ENCODE assay signal across 21 cellular contexts in genomic region chr4:78370625-78371372, GRCh38.
DNase-seq lines count a peak whose midpoint lies in the region; ATAC-seq and TF ChIP-seq lines count a peak whose summit lies in the region.
"Had no signal": no experiment of that assay in that cellular context is flagged by ENCODE, and none has a peak within 500 bp of the region (broad histone marks: within the 10 kb centered on the region; RNA-seq: fewer than 3 reads in every experiment).

No MANE protein-coding gene starts in this region.

- H3K27me3 ChIP-seq in mammary epithelial cell (ENCODE audit: insufficient read depth, low read length) (no peaks in the 10 kb centered on the region), suprapubic skin (no peaks in the 10 kb centered on the region)
- H3K27me3 ChIP-seq: BLaER1 treated with 17β-estradiol and CSF1 and Interleukin-3, amounts not matched to agents 10 nM and 100 nM; heart left ventricle had no signal

- no peaks in the 10 kb centered on the region for H3K9me3 ChIP-seq in mammary epithelial cell (replicated peaks; ENCODE audit: insufficient read depth, low read length)
- H3K9me3 ChIP-seq in suprapubic skin = no peaks in the 10 kb centered on the region
- H3K9me3 ChIP-seq: BLaER1 treated with 17β-estradiol and CSF1 and Interleukin-3, amounts not matched to agents 10 nM and 100 nM; heart left ventricle had no signal

- ATAC-seq in left colon = peak; percentile 64
- no peak for ATAC-seq in HG03342 (IDR thresholded peaks at IDR 0.05; ENCODE audit: unreplicated experiment)
- ATAC-seq: heart left ventricle; K562; stimulated activated effector memory CD8-positive, alpha-beta T cell treated with anti-CD3 and anti-CD28 coated beads, Interleukin-12 subunit alpha, Interleukin-12 subunit beta, amount 100 ng/mL, for 72 hours; T-helper 17 cell had no signal

- no peak for TF ChIP-seq POLR2A in suprapubic skin (IDR thresholded peaks at IDR 0.05)

- H3K36me3 ChIP-seq in mammary epithelial cell (ENCODE audit: insufficient read depth, low read length) = no peaks in the 10 kb centered on the region
- H3K36me3 ChIP-seq in suprapubic skin = no peaks in the 10 kb centered on the region
- H3K36me3 ChIP-seq: BLaER1 treated with 17β-estradiol and CSF1 and Interleukin-3, amounts not matched to agents 10 nM and 100 nM; heart left ventricle had no signal

- in situ Hi-C loops in mammary epithelial cell (cut with MboI; ENCODE audit: low sequenced_read_pairs in 2 of 2) = no loop called here

- peak overlapping the region; percentile 37 for H3K4me3 Mint-ChIP-seq in type B pancreatic cell
- H3K4me3 Mint-ChIP-seq: activated B cell treated with CpG ODN at 0.5 μM for 24 hours; stimulated activated effector memory CD8-positive, alpha-beta T cell treated with anti-CD3 and anti-CD28 coated beads, Interleukin-12 subunit alpha, Interleukin-12 subunit beta, amount 100 ng/mL, for 72 hours; T-helper 17 cell had no signal

- TF ChIP-seq CTCF in mammary epithelial cell (conservative IDR thresholded peaks at IDR 0.05 in 1 of 2, IDR thresholded peaks at IDR 0.05 in 1 of 2; ENCODE audit: extremely low read depth in 1 of 2, insufficient read depth in 1 of 2, low read depth in 1 of 2, low read length in 2 of 2) (no peak), type B pancreatic cell (conservative IDR thresholded peaks at IDR 0.05) (no peak), suprapubic skin (IDR thresholded peaks at IDR 0.05) (no peak)

- H3K27me3 Mint-ChIP-seq in type B pancreatic cell = no peaks in the 10 kb centered on the region
- H3K27me3 Mint-ChIP-seq: activated B cell treated with CpG ODN at 0.5 μM for 24 hours had no signal

- H3K9ac ChIP-seq in mammary epithelial cell (ENCODE audit: insufficient read depth, low read length) = no peak overlapping the region
- H3K9ac ChIP-seq: BLaER1 treated with 17β-estradiol and CSF1 and Interleukin-3, amounts not matched to agents 10 nM and 100 nM had no signal

- DNase-seq in SIG-M5 treated with dmso at 0.1 percent for 504 hours (lab: John Stamatoyannopoulos, UW; ENCODE audit: unreplicated experiment) (peak; percentile 46), SIG-M5 (lab: John Stamatoyannopoulos, UW) (no peak), mammary epithelial cell (peak; percentile 19), left colon (no peak), type B pancreatic cell (ENCODE audit: extremely low spot score, unreplicated experiment) (no peak), suprapubic skin (ENCODE audit: low spot score in 2 of 2) (no peak), NCI-H2081 treated with DMSO at 0.1 percent for 48 hours (lab: John Stamatoyannopoulos, UW) (no peak)
- DNase-seq: 8988T; activated B cell treated with CpG ODN at 0.5 μM for 24 hours; GOT3; heart left ventricle; NCI-H1048; NCI-H2107; NCI-H524 treated with DMSO at 0.1 percent for 48 hours; SHP77 treated with DMSO at 0.1 percent for 48 hours; stimulated activated CD4-positive, alpha-beta T cell treated with anti-CD3 and anti-CD28 coated beads, Interleukin-15, amount 100 ng/mL, for 24 hours; T-helper 17 cell had no signal

- TF ChIP-seq EP300 in suprapubic skin (IDR thresholded peaks at IDR 0.05) = no peak

- no peaks in the 10 kb centered on the region for H4K20me1 ChIP-seq in mammary epithelial cell (ENCODE audit: insufficient read depth, low read length)
- H4K20me1 ChIP-seq: BLaER1 treated with 17β-estradiol and CSF1 and Interleukin-3, amounts not matched to agents 10 nM and 100 nM had no signal

- H3K4me1 ChIP-seq in mammary epithelial cell (ENCODE audit: insufficient read depth, low read length) = no peaks in the 10 kb centered on the region
- H3K4me1 ChIP-seq in suprapubic skin = peaks cover 18% of the 10 kb centered on the region
- H3K4me1 ChIP-seq: BLaER1 treated with 17β-estradiol and CSF1 and Interleukin-3, amounts not matched to agents 10 nM and 100 nM; heart left ventricle had no signal

- no peak overlapping the region for H3K4me2 ChIP-seq in mammary epithelial cell (ENCODE audit: insufficient read depth, low read depth, low read length)
- H3K4me2 ChIP-seq: BLaER1 treated with 17β-estradiol and CSF1 and Interleukin-3, amounts not matched to agents 10 nM and 100 nM had no signal

- H3K4me3 ChIP-seq in mammary epithelial cell (replicated peaks in 1 of 3; ENCODE audit: insufficient read depth in 1 of 3, low read depth in 2 of 3, low read length in 3 of 3) (no peak overlapping the region), suprapubic skin (no peak overlapping the region)
- H3K4me3 ChIP-seq: BLaER1 treated with 17β-estradiol and CSF1 and Interleukin-3, amounts not matched to agents 10 nM and 100 nM; heart left ventricle; K562 had no signal

- intact Hi-C loops in mammary epithelial cell (cut with micrococcal nuclease) (no loop called here), left colon (cut with DNase I, micrococcal nuclease) (no loop called here)

- peaks cover 39% of the 10 kb centered on the region for H3K4me1 Mint-ChIP-seq in type B pancreatic cell (ENCODE audit: unreplicated experiment)
- H3K4me1 Mint-ChIP-seq: activated B cell treated with CpG ODN at 0.5 μM for 24 hours; stimulated activated effector memory CD8-positive, alpha-beta T cell treated with anti-CD3 and anti-CD28 coated beads, Interleukin-12 subunit alpha, Interleukin-12 subunit beta, amount 100 ng/mL, for 72 hours; T-helper 17 cell had no signal

- H2AFZ ChIP-seq in mammary epithelial cell (ENCODE audit: low read depth, low read length) = no peak overlapping the region

- no peaks in the 10 kb centered on the region for H3K9me3 Mint-ChIP-seq in type B pancreatic cell
- H3K9me3 Mint-ChIP-seq: activated B cell treated with CpG ODN at 0.5 μM for 24 hours; stimulated activated effector memory CD8-positive, alpha-beta T cell treated with anti-CD3 and anti-CD28 coated beads, Interleukin-12 subunit alpha, Interleukin-12 subunit beta, amount 100 ng/mL, for 72 hours had no signal

- peak overlapping the region; percentile 88 for H3K27ac Mint-ChIP-seq in type B pancreatic cell
- H3K27ac Mint-ChIP-seq: activated B cell treated with CpG ODN at 0.5 μM for 24 hours; stimulated activated effector memory CD8-positive, alpha-beta T cell treated with anti-CD3 and anti-CD28 coated beads, Interleukin-12 subunit alpha, Interleukin-12 subunit beta, amount 100 ng/mL, for 72 hours; T-helper 17 cell had no signal

- H3K79me2 ChIP-seq in mammary epithelial cell (ENCODE audit: insufficient read depth, low read length) = no peaks in the 10 kb centered on the region

- dilution Hi-C loops in mammary epithelial cell (cut with HindIII; ENCODE audit: low sequenced_read_pairs) = no loop called here

- peaks cover 10% of the 10 kb centered on the region for H3K36me3 Mint-ChIP-seq in type B pancreatic cell

- WGBS in mammary epithelial cell (ENCODE audit: low coverage, missing lambda C conversion rate) = 32% methylated on average over 6 of the region's 6 CpGs
- 34% methylated on average over 6 of the region's 6 CpGs for WGBS in suprapubic skin

- no TSS peak for BruUV-seq in mammary epithelial cell (replicated peaks; lab: Mats Ljungman, UMichigan)

- CTCF ChIA-PET in mammary epithelial cell (lab: Charles Lee; ENCODE audit: low non-redundant PET) = no interaction called here

- H3K27ac ChIP-seq in mammary epithelial cell (ENCODE audit: insufficient read depth, low read depth, low read length) (no peak overlapping the region), suprapubic skin (no peak overlapping the region)
- H3K27ac ChIP-seq: BLaER1 treated with 17β-estradiol and CSF1 and Interleukin-3, amounts not matched to agents 10 nM and 100 nM; heart left ventricle had no signal

Comparison
In these comparisons a context has a peak if more than half of its experiments do, and no peak if none do; other contexts are left out.
1. DNase-seq: peak in SIG-M5 treated with dmso at 0.1 percent for 504 hours (single experiment) and mammary epithelial cell (single experiment); none in SIG-M5 (single experiment), left colon (0 of 2), type B pancreatic cell (single experiment), suprapubic skin (0 of 2) and NCI-H2081 treated with DMSO at 0.1 percent for 48 hours (single experiment).